Comparison of ENCODE assay signal across 2 cellular contexts in genomic region chr12:57497223-57498142, GRCh38.
TF ChIP-seq lines count a peak whose summit lies in the region.

No MANE protein-coding gene starts in this region.

TF ChIP-seq in HEK293, 187 proteins besides CTCF, POLR2A, EP300 and RAD21:
- 0 out of 2 replicates have a peak, but pooled peaks have one; percentile 27 for TF ChIP-seq PRDM1 (tag by site-specific recombination; IDR thresholded peaks at IDR 0.05)
- TF ChIP-seq ZNF629 (tag by site-specific recombination; IDR thresholded peaks at IDR 0.05) = no peak

TF ChIP-seq in H1, 55 proteins besides CTCF, POLR2A, EP300 and RAD21:
- no peak for TF ChIP-seq KDM1A (IDR thresholded peaks at IDR 0.05; ENCODE audit: borderline replicate concordance, low read length)
- no peak for TF ChIP-seq CBX8 (IDR thresholded peaks at IDR 0.05; ENCODE audit: borderline replicate concordance, low read depth, low read length)
- peak; percentile 43 for TF ChIP-seq POLR2AphosphoS5 (IDR thresholded peaks at IDR 0.05; ENCODE audit: low read depth, low read length)
- no peak for TF ChIP-seq TEAD4 (IDR thresholded peaks at IDR 0.05; ENCODE audit: low read depth, low read length)
